Comparison of ENCODE assay signal across 19 cellular contexts in genomic region chr14:31827325-31827724, GRCh38.
DNase-seq lines count a peak whose midpoint lies in the region; ATAC-seq, FAIRE-seq and TF ChIP-seq lines count a peak whose summit lies in the region.
"Had no signal": no experiment of that assay in that cellular context is flagged by ENCODE, and none has a peak within 500 bp of the region (broad histone marks: within the 10 kb centered on the region; RNA-seq: fewer than 3 reads in every experiment).

No MANE protein-coding gene starts in this region.

- H3K27me3 Mint-ChIP-seq in mesothelial cell of epicardium (ENCODE audit: low read depth): no peaks in the 10 kb centered on the region
- H3K27me3 Mint-ChIP-seq: B cell had no signal

- peaks cover 2% of the 10 kb centered on the region for H3K36me3 Mint-ChIP-seq in mesothelial cell of epicardium

- peaks cover 24% of the 10 kb centered on the region for H3K4me1 Mint-ChIP-seq in mesothelial cell of epicardium
- H3K4me1 Mint-ChIP-seq: B cell, GM23338 had no signal

- H3K9me3 ChIP-seq in HepG2 (ENCODE audit: low read length) (no peaks in the 10 kb centered on the region), right lobe of liver (no peaks in the 10 kb centered on the region)
- H3K9me3 ChIP-seq: BLaER1 treated with 17β-estradiol and CSF1 and Interleukin-3, amounts not matched to agents 10 nM and 100 nM had no signal

- no peaks in the 10 kb centered on the region for H3K79me2 ChIP-seq in HepG2 (ENCODE audit: insufficient read depth, low read length)

- H3K36me3 ChIP-seq in HepG2 (replicated peaks in 1 of 2; ENCODE audit: control insufficient read depth in 1 of 2, insufficient read depth in 2 of 2, low read length in 2 of 2) (0 out of 5 replicates have a peak, but pooled peaks cover 0 to 4% of the 10 kb centered on the region in 2 experiments), right lobe of liver (no peaks in the 10 kb centered on the region)
- H3K36me3 ChIP-seq: BLaER1 treated with 17β-estradiol and CSF1 and Interleukin-3, amounts not matched to agents 10 nM and 100 nM had no signal

- TF ChIP-seq RAD21 in HepG2 (CRISPR knock-in tag; IDR thresholded peaks at IDR 0.05): no peak

- H3K4me3 Mint-ChIP-seq in mesothelial cell of epicardium: no peak overlapping the region
- H3K4me3 Mint-ChIP-seq: B cell; CD8-positive, alpha-beta T cell; GM23338 had no signal

- no peaks in the 10 kb centered on the region for H4K20me1 ChIP-seq in HepG2 (ENCODE audit: insufficient read depth, low read length)
- H4K20me1 ChIP-seq: BLaER1 treated with 17β-estradiol and CSF1 and Interleukin-3, amounts not matched to agents 10 nM and 100 nM had no signal

- H3K27ac ChIP-seq in HepG2 (ENCODE audit: extremely low read length, insufficient read depth, low read length) (no peak overlapping the region), right lobe of liver (no peak overlapping the region)
- H3K27ac ChIP-seq: BLaER1 treated with 17β-estradiol and CSF1 and Interleukin-3, amounts not matched to agents 10 nM and 100 nM; HL-60 had no signal

- intact Hi-C loops in HepG2 (cut with micrococcal nuclease; ENCODE audit: unreplicated experiment) (no loop called here), right lobe of liver (cut with DNase I) (no loop called here)

- no peaks in the 10 kb centered on the region for H3K27me3 ChIP-seq in HepG2 (ENCODE audit: control insufficient read depth in 1 of 2, insufficient read depth in 2 of 2, low read length in 2 of 2)
- H3K27me3 ChIP-seq in right lobe of liver: no peaks in the 10 kb centered on the region
- H3K27me3 ChIP-seq: BLaER1 treated with 17β-estradiol and CSF1 and Interleukin-3, amounts not matched to agents 10 nM and 100 nM had no signal

- H3K4me2 ChIP-seq in HepG2 (ENCODE audit: low read depth, low read length): no peak overlapping the region
- H3K4me2 ChIP-seq: BLaER1 treated with 17β-estradiol and CSF1 and Interleukin-3, amounts not matched to agents 10 nM and 100 nM; GM23338 had no signal

- BruUV-seq in HepG2 (replicated peaks; lab: Mats Ljungman, UMichigan): no TSS peak

- CTCF ChIA-PET in HepG2 (lab: Yijun Ruan, JAX; ENCODE audit: low intra/inter-chr PET ratio, low total read pairs): no interaction called here

- POLR2A ChIA-PET in HepG2 (lab: Yijun Ruan, JAX): no interaction called here

- H3K9me3 Mint-ChIP-seq in mesothelial cell of epicardium: no peaks in the 10 kb centered on the region
- H3K9me3 Mint-ChIP-seq: CD8-positive, alpha-beta T cell; GM23338 had no signal

- H3K4me3 ChIP-seq in HepG2 (replicated peaks in 1 of 3; ENCODE audit: insufficient read depth in 1 of 3, low read depth in 2 of 3, low read length in 3 of 3) (no peak overlapping the region), right lobe of liver (no peak overlapping the region)
- H3K4me3 ChIP-seq: BLaER1 treated with 17β-estradiol and CSF1 and Interleukin-3, amounts not matched to agents 10 nM and 100 nM; GM23338 had no signal

- peak overlapping the region; percentile 51 for H3K27ac Mint-ChIP-seq in mesothelial cell of epicardium
- H3K27ac Mint-ChIP-seq: B cell; CD8-positive, alpha-beta T cell; GM23338 had no signal

- peak; percentile 19 for DNase-seq in NCI-H2107 treated with DMSO at 0.1 percent for 48 hours (lab: John Stamatoyannopoulos, UW; ENCODE audit: unreplicated experiment)
- no peak for DNase-seq in NCI-H2107 (lab: John Stamatoyannopoulos, UW)
- no peak for DNase-seq in HepG2 (ENCODE audit: low spot score)
- DNase-seq in right lobe of liver: no peak
- peak; percentile 79 for DNase-seq in NCI-H2029 treated with DMSO at 0.1 percent for 48 hours (lab: John Stamatoyannopoulos, UW)
- no peak for DNase-seq in mesothelial cell of epicardium (ENCODE audit: low spot score in 2 of 2, unreplicated experiment in 2 of 2)
- DNase-seq in amniotic stem cell (lab: John Stamatoyannopoulos, UW): no peak
- no peak for DNase-seq in T-helper 9 cell
- DNase-seq: Calu3; CD8-positive, alpha-beta T cell; DMS79 treated with DMSO at 0.1 percent for 48 hours; GF-D8; HCEC 1CT; IMR-90 had no signal

- no peak for FAIRE-seq in HepG2 (lab: Jason Lieb, UNC)
- FAIRE-seq: H54 had no signal

- H2AFZ ChIP-seq in HepG2 (ENCODE audit: low read length): no peak overlapping the region
- H2AFZ ChIP-seq: GM23338 had no signal

- ATAC-seq in HepG2: peak; percentile 74
- no peak for ATAC-seq in right lobe of liver
- ATAC-seq: CD8-positive, alpha-beta T cell; GM23338 had no signal

- TF ChIP-seq POLR2A in HepG2 (IDR thresholded peaks at IDR 0.05; ENCODE audit: insufficient read depth in 1 of 2, low read depth in 2 of 2, low read length in 2 of 2) (no peak), right lobe of liver (IDR thresholded peaks at IDR 0.05) (no peak)

- TF ChIP-seq EP300 in HepG2 (IDR thresholded peaks at IDR 0.05; ENCODE audit: low read depth in 2 of 2, low read length in 2 of 2): no peak
- no peak for TF ChIP-seq EP300 in HepG2 (CRISPR knock-in tag; IDR thresholded peaks at IDR 0.05; ENCODE audit: borderline replicate concordance)

- H3K9ac ChIP-seq in HepG2 (ENCODE audit: insufficient read depth, low read depth, low read length): no peak overlapping the region
- H3K9ac ChIP-seq: BLaER1 treated with 17β-estradiol and CSF1 and Interleukin-3, amounts not matched to agents 10 nM and 100 nM had no signal

- TF ChIP-seq CTCF in HepG2 (CRISPR knock-in tag; IDR thresholded peaks at IDR 0.05) (no peak), right lobe of liver (IDR thresholded peaks at IDR 0.05) (no peak), mesothelial cell of epicardium (IDR thresholded peaks at IDR 0.05; ENCODE audit: unreplicated experiment) (no peak)

- in situ Hi-C loops in HepG2 (cut with HindIII; ENCODE audit: extremely low pct_ligation_motif_present, low pct_unique_long_range_greater_than_20kb): no loop called here

- H3K4me1 ChIP-seq in HepG2 (ENCODE audit: insufficient read depth, low read length) (no peaks in the 10 kb centered on the region), right lobe of liver (no peaks in the 10 kb centered on the region)

TF ChIP-seq in HepG2, 621 proteins besides CTCF, POLR2A, EP300 and RAD21:
- TF ChIP-seq ZNF30 (CRISPR knock-in tag; IDR thresholded peaks at IDR 0.05): no peak
- TF ChIP-seq FOXA3 (CRISPR knock-in tag; IDR thresholded peaks at IDR 0.05): peak; percentile 69
- no peak for TF ChIP-seq ZNF260 (CRISPR knock-in tag; IDR thresholded peaks at IDR 0.05; ENCODE audit: borderline replicate concordance, low read depth)
- no peak for TF ChIP-seq NFE2L1 (CRISPR knock-in tag; IDR thresholded peaks at IDR 0.05; ENCODE audit: borderline replicate concordance)
- TF ChIP-seq BCL6 (CRISPR knock-in tag; IDR thresholded peaks at IDR 0.05): peak; percentile 53; the same call in 1 of the 2 replicates
- no peak for TF ChIP-seq ELK4 (CRISPR knock-in tag; IDR thresholded peaks at IDR 0.05; ENCODE audit: borderline replicate concordance)
- TF ChIP-seq SP4 (CRISPR knock-in tag; IDR thresholded peaks at IDR 0.05): no peak
- no peak for TF ChIP-seq ZNF674 (CRISPR knock-in tag; IDR thresholded peaks at IDR 0.05; ENCODE audit: low read depth)
- TF ChIP-seq GATAD2A (CRISPR knock-in tag; IDR thresholded peaks at IDR 0.05): peak; percentile 13; the same call in 1 of the 2 replicates
- TF ChIP-seq NFYC (CRISPR knock-in tag; IDR thresholded peaks at IDR 0.05): no peak
- TF ChIP-seq GPN1 (CRISPR knock-in tag; IDR thresholded peaks at IDR 0.05; ENCODE audit: borderline replicate concordance): no peak
- TF ChIP-seq ZNF543 (CRISPR knock-in tag; IDR thresholded peaks at IDR 0.05): no peak
- no peak for TF ChIP-seq ZNF362 (CRISPR knock-in tag; IDR thresholded peaks at IDR 0.05; ENCODE audit: borderline replicate concordance)
- TF ChIP-seq ZNF180 (CRISPR knock-in tag; IDR thresholded peaks at IDR 0.05; ENCODE audit: borderline replicate concordance, low read depth): no peak

Comparison
In these comparisons a context has a peak if more than half of its experiments do, and no peak if none do; other contexts are left out.
1. DNase-seq: peak in NCI-H2107 treated with DMSO at 0.1 percent for 48 hours (single experiment) and NCI-H2029 treated with DMSO at 0.1 percent for 48 hours (single experiment); none in NCI-H2107 (single experiment), HepG2 (single experiment), right lobe of liver (0 of 3), mesothelial cell of epicardium (0 of 2), amniotic stem cell (single experiment) and T-helper 9 cell (single experiment).